Comparison of ENCODE assay signal across 8 cellular contexts in genomic region chr4:88697113-88697512, GRCh38. TPM values are rescaled to one million over a fixed set of nuclear protein-coding genes. Genes with fewer than 3 reads are reported as not detected.
DNase-seq lines count a peak whose midpoint lies in the region; ATAC-seq, FAIRE-seq and TF ChIP-seq lines count a peak whose summit lies in the region.

No MANE protein-coding gene starts in this region.

- H3K4me3 ChIP-seq in CD4-positive, alpha-beta memory T cell (ENCODE audit: low read length in 2 of 2): peak overlapping the region; percentile 58 to 61
- H3K4me3 ChIP-seq in K562 (peak overlapping the region; percentile 50), kidney epithelial cell (ENCODE audit: low read depth, low read length) (peak overlapping the region; percentile 67)

- TF ChIP-seq POLR2A in K562 (conservative IDR thresholded peaks at IDR 0.05) (no peak), GM18505 (IDR thresholded peaks at IDR 0.05; ENCODE audit: borderline replicate concordance, extremely low read depth, insufficient read depth, insufficient read length) (no peak)

- CTCF ChIA-PET in CD4-positive, alpha-beta memory T cell (lab: Charles Lee; ENCODE audit: partially characterized antibody): interaction anchor here (1.0 to 1.6 kb wide), 5 partner anchors 9 to 157 kb away, joined by 3 to 9 read pairs (median 4); no protein-coding TSS in a partner anchor
- CTCF ChIA-PET in K562 (lab: Yijun Ruan, JAX; ENCODE audit: low intra/inter-chr PET ratio): no interaction called here

- TF ChIP-seq CTCF in K562 (IDR thresholded peaks at IDR 0.05 in 2 of 3, conservative IDR thresholded peaks at IDR 0.05 in 1 of 3; ENCODE audit: insufficient read depth in 2 of 3, low read depth in 1 of 3, low read length in 3 of 3) (no peak), kidney epithelial cell (IDR thresholded peaks at IDR 0.05; ENCODE audit: insufficient read depth, low read length, poor library complexity, severe bottlenecking) (no peak)

- H3K36me3 Mint-ChIP-seq in CD4-positive, alpha-beta memory T cell: peaks cover 27 to 42% of the 10 kb centered on the region in 2 donors

- H3K4me1 Mint-ChIP-seq in CD4-positive, alpha-beta memory T cell: peaks cover 9 to 25% (median 18%) of the 10 kb centered on the region in 4 donors

- H3K27me3 Mint-ChIP-seq in CD4-positive, alpha-beta memory T cell: no peaks in the 10 kb centered on the region

- H3K9me3 ChIP-seq in CD4-positive, alpha-beta memory T cell (ENCODE audit: control insufficient read depth in 1 of 2, low read length in 2 of 2): no peaks in the 10 kb centered on the region
- no peaks in the 10 kb centered on the region for H3K9me3 ChIP-seq in K562 (replicated peaks; ENCODE audit: control insufficient read depth, insufficient read depth, low read depth, low read length)

- H3K36me3 ChIP-seq in CD4-positive, alpha-beta memory T cell (ENCODE audit: insufficient read depth, low read length): no peaks in the 10 kb centered on the region
- H3K36me3 ChIP-seq in K562 (ENCODE audit: control insufficient read depth, insufficient read depth, low read length): no peaks in the 10 kb centered on the region
- no peaks in the 10 kb centered on the region for H3K36me3 ChIP-seq in kidney epithelial cell (ENCODE audit: control insufficient read depth, insufficient read depth, low read length)

- intact Hi-C loops in CD4-positive, alpha-beta memory T cell (cut with micrococcal nuclease): loop anchor here (5.0 kb wide), 2 partner anchors 105 to 415 kb away; partner anchors contain the start of genes HERC3 and PPM1K
- intact Hi-C loops in K562 (cut with micrococcal nuclease): no loop called here

- H3K4me1 ChIP-seq in CD4-positive, alpha-beta memory T cell (ENCODE audit: insufficient read depth, low read length): peaks cover 11% of the 10 kb centered on the region
- peaks cover 8 to 14% of the 10 kb centered on the region in 2 experiments; a peak in 4 of 5 replicates for H3K4me1 ChIP-seq in K562 (replicated peaks in 1 of 2; ENCODE audit: control insufficient read depth in 2 of 2, insufficient read depth in 2 of 2, low read length in 2 of 2)

- no peaks in the 10 kb centered on the region for H3K9me3 Mint-ChIP-seq in CD4-positive, alpha-beta memory T cell

- H3K27ac ChIP-seq in CD4-positive, alpha-beta memory T cell (ENCODE audit: low read depth, low read length): peak overlapping the region; percentile 62
- peak overlapping the region; percentile 40; the same call in 1 of the 3 replicates for H3K27ac ChIP-seq in K562 (ENCODE audit: extremely low read depth, low read depth, low read length)

- H4K20me1 ChIP-seq in K562 (replicated peaks; ENCODE audit: control insufficient read depth, insufficient read depth, low read length): no peaks in the 10 kb centered on the region

- H3K9ac ChIP-seq in K562 (ENCODE audit: insufficient read depth in 1 of 2, low read depth in 2 of 2, low read length in 2 of 2): peak overlapping the region; percentile 50 to 79

- TF ChIP-seq RAD21 in K562 (CRISPR knock-in tag; conservative IDR thresholded peaks at IDR 0.05 in 1 of 2, IDR thresholded peaks at IDR 0.05 in 1 of 2): no peak

- no peaks in the 10 kb centered on the region for H3K9me1 ChIP-seq in K562 (ENCODE audit: control insufficient read depth, insufficient read depth, low read length)

- no peak for FAIRE-seq in K562 (lab: Jason Lieb, UNC)

- peak overlapping the region; percentile 68; the same call in 1 of the 2 replicates for H3K4me2 ChIP-seq in K562 (ENCODE audit: insufficient read depth, low read length)

- peak overlapping the region; percentile 92 to 96 (median 94) for H3K27ac Mint-ChIP-seq in CD4-positive, alpha-beta memory T cell

- TF ChIP-seq EP300 in K562 (IDR thresholded peaks at IDR 0.05; ENCODE audit: low read length): no peak

- H2AFZ ChIP-seq in K562 (ENCODE audit: low read depth, low read length): peak overlapping the region; percentile 62

- in situ Hi-C loops in K562 (cut with MboI): no loop called here

- H3K4me3 Mint-ChIP-seq in CD4-positive, alpha-beta memory T cell: peak overlapping the region; percentile 80 to 95 (median 90)

- DNase-seq in CD4-positive, alpha-beta memory T cell: peak in 2 of 5 donors; percentile 8 to 48
- DNase-seq in NCI-H1092 (lab: John Stamatoyannopoulos, UW) (peak; percentile 15), K562 (ENCODE audit: extremely low read depth in 1 of 4, low spot score in 3 of 4) (peak in 1 of 4 experiments; percentile 9), kidney epithelial cell (ENCODE audit: low read depth) (no peak), middle frontal gyrus (ENCODE audit: extremely low spot score, low spot score) (no peak)
- DNase-seq in stimulated activated CD4-positive, alpha-beta T cell treated with anti-CD3 and anti-CD28 coated beads, Interleukin-4, amount 100 ng/mL, for 1 hour: peak; percentile 14

- H3K27me3 ChIP-seq in CD4-positive, alpha-beta memory T cell (ENCODE audit: insufficient read depth, low read length): no peaks in the 10 kb centered on the region
- H3K27me3 ChIP-seq in K562 (ENCODE audit: control insufficient read depth in 2 of 2, insufficient read depth in 2 of 2, low read length in 2 of 2) (no peaks in the 10 kb centered on the region), kidney epithelial cell (ENCODE audit: control insufficient read depth, insufficient read depth, low read length) (no peaks in the 10 kb centered on the region)

- WGBS in K562 (ENCODE audit: insufficient coverage, low coverage, missing lambda C conversion rate): 58% methylated on average over 13 of the region's 17 CpGs

- BruUV-seq in K562 (replicated peaks; lab: Mats Ljungman, UMichigan): TSS peak; percentile 80

- no peaks in the 10 kb centered on the region; the same call in 2 of the 3 replicates for H3K79me2 ChIP-seq in K562 (ENCODE audit: control insufficient read depth, insufficient read depth, low read length)

- POLR2A ChIA-PET in CD4-positive, alpha-beta memory T cell (lab: Charles Lee; ENCODE audit: partially characterized antibody): interaction anchor here (1.9 kb wide), 1 partner anchor 84 kb away, joined by 5 read pairs; no protein-coding TSS in a partner anchor
- POLR2A ChIA-PET in K562 (lab: Yijun Ruan, JAX): no interaction called here

- ATAC-seq in K562 (no peak), GM18505 (IDR thresholded peaks at IDR 0.05; ENCODE audit: unreplicated experiment) (no peak), GM21529 (IDR thresholded peaks at IDR 0.05; ENCODE audit: unreplicated experiment) (no peak)

TF ChIP-seq in K562, 482 proteins besides CTCF, POLR2A, EP300 and RAD21:
- TF ChIP-seq ZNF263 (CRISPR knock-in tag; IDR thresholded peaks at IDR 0.05; ENCODE audit: borderline replicate concordance): peak; percentile 95
- no peak for TF ChIP-seq ZNF174 (CRISPR knock-in tag; IDR thresholded peaks at IDR 0.05)
- no peak for TF ChIP-seq PTRF (tag; IDR thresholded peaks at IDR 0.05)
- peak; percentile 48 for TF ChIP-seq EGR1 (conservative IDR thresholded peaks at IDR 0.05)
- TF ChIP-seq HDAC8 (tag; IDR thresholded peaks at IDR 0.05): no peak
- TF ChIP-seq SNRNP70 (optimal IDR thresholded peaks at IDR 0.05; ENCODE audit: low read depth, low read length): no peak
- TF ChIP-seq ZNF76 (CRISPR knock-in tag; IDR thresholded peaks at IDR 0.05; ENCODE audit: borderline replicate concordance): no peak
- no peak for TF ChIP-seq NR4A1 (CRISPR knock-in tag; IDR thresholded peaks at IDR 0.05)
- no peak for TF ChIP-seq NR4A1 (tag; IDR thresholded peaks at IDR 0.05)
- TF ChIP-seq SREBF1 (IDR thresholded peaks at IDR 0.05; ENCODE audit: borderline replicate concordance, low read depth, low read length): no peak
- no peak for TF ChIP-seq ZBTB34 (CRISPR knock-in tag; IDR thresholded peaks at IDR 0.05)
- peak; percentile 15; the same call in 1 of the 2 replicates for TF ChIP-seq CREM (IDR thresholded peaks at IDR 0.05; ENCODE audit: low read depth)
- TF ChIP-seq CBFB (CRISPR knock-in tag; IDR thresholded peaks at IDR 0.05): no peak
- TF ChIP-seq SAFB2 (IDR thresholded peaks at IDR 0.05; ENCODE audit: borderline replicate concordance, low read depth, low read length, severe bottlenecking): no peak
- no peak for TF ChIP-seq FOS (IDR thresholded peaks at IDR 0.05; ENCODE audit: extremely low read depth, insufficient read length)

RNA-seq across cellular contexts. Expression of gene NAP1L5, which starts 0.5 kb away (rescaled TPM):
- 1 to 10 TPM; 1.2 to 1.6 TPM for total RNA-seq in CD4-positive, alpha-beta memory T cell
- polyA plus RNA-seq in CD4-positive, alpha-beta memory T cell: 1 to 10 TPM; 3.4 to 3.9 TPM
- 1.1 and 3.9 TPM in 2 replicates for total RNA-seq in K562 (2011; cell fraction: chromatin; rRNA removed; ENCODE audit: low replicate concordance)
- 0.92 and 1.0 TPM in 2 replicates for total RNA-seq in K562 (2011; cell fraction: nucleolus; rRNA removed)
- total RNA-seq in K562 (2011; cell fraction: nucleoplasm; rRNA removed): 2.2 and 2.9 TPM in 2 replicates
- total RNA-seq in K562 (2014; rRNA removed) (6.5 and 7.1 TPM in 2 replicates), K562 (2014; rRNA removed; fragmentation: Illumina TruSeq; extraction: Trizol) (7.2 and 8.0 TPM in 2 replicates), K562 (2015; rRNA removed; fragmentation: Illumina TruSeq; extraction: Trizol) (3.8 and 4.3 TPM in 2 replicates), K562 (2021) (5.2 and 5.4 TPM in 2 replicates), kidney epithelial cell (0.96 and 2.5 TPM in 2 replicates)
- polyA plus RNA-seq in K562 (2011; rRNA removed) (6.1 and 7.0 TPM in 2 replicates), K562 (2014; fragmentation: Illumina TruSeq; extraction: Trizol) (8.9 and 9.4 TPM in 2 replicates), K562 (2014; fragmentation: Nextera tagmentation; extraction: Ambion mirVana) (1 to 10 TPM; 2.4 to 4.3 TPM), K562 (2014; rRNA removed) (10.6 and 10.9 TPM in 2 replicates)
- 1.6 and 3.2 TPM in 2 replicates for polyA plus RNA-seq in K562 (2011; cell fraction: cytosol; rRNA removed)
- polyA plus RNA-seq in K562 (2011; cell fraction: nucleus; rRNA removed): 0.91 and 1.6 TPM in 2 replicates
- 3.6 and 6.1 TPM in 2 replicates for polyA plus RNA-seq in K562 (2012)
- polyA minus RNA-seq in K562 (2011; rRNA and poly(A)+ RNA removed): 3.3 and 4.4 TPM in 2 replicates
- polyA minus RNA-seq in K562 (2011; cell fraction: cytosol; rRNA and poly(A)+ RNA removed): 0.64 and 1.5 TPM in 2 replicates
- 0.54 and 1.4 TPM in 2 replicates for polyA minus RNA-seq in K562 (2011; cell fraction: nucleus; rRNA and poly(A)+ RNA removed)

Comparison
In these comparisons a context has a peak if more than half of its experiments do, and no peak if none do; other contexts are left out.
1. DNase-seq: peak in NCI-H1092 (single experiment) and stimulated activated CD4-positive, alpha-beta T cell treated with anti-CD3 and anti-CD28 coated beads, Interleukin-4, amount 100 ng/mL, for 1 hour (single experiment); none in kidney epithelial cell (single experiment) and middle frontal gyrus (single experiment).
2. Peak in every context shown above with its lines, with median percentiles within 50 percentile points of each other: H3K4me3 ChIP-seq.